Comparison of ENCODE assay signal across 12 cellular contexts in the genomic region with DNA sequence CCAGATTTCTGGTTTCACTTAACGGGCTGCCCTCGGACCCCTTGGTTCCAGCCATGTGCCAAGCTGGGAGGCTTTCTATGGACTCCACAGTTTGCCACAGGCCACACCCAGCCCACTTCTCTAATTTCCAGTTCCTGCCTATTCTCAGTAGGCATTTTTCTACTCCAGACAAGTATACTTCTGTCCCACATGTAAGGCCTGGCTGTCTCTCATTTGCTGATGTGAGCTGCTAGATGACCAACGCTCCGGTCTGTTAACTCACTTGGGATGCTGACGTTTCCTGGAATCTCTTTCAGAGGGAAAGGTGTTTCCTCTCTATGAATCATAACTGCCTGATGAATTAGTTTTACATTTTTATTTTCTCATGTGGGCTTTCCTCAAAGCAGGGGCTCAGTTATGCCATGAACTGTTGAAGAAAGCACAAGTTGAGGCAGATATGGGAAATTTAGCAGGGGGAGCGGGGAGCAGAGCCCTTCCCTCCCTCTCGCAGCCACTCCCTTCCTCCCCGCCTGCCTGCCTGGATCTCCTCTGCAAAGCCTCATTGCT. TPM values are rescaled to one million over a fixed set of nuclear protein-coding genes. Genes with fewer than 3 reads are reported as not detected.
A peak's percentile ranks its signal among the peaks of the same experiment; 100 is the strongest.
DNase-seq lines count a peak whose midpoint lies in the region; ATAC-seq, FAIRE-seq and TF ChIP-seq lines count a peak whose summit lies in the region.
"Had no signal": no experiment of that assay in that cellular context is flagged by ENCODE, and none has a peak within 500 bp of the region (broad histone marks: within the 10 kb centered on the region; RNA-seq: fewer than 3 reads in every experiment).

No MANE protein-coding gene starts in this region.

- TF ChIP-seq RAD21 in A549 (conservative IDR thresholded peaks at IDR 0.05 in 1 of 2, IDR thresholded peaks at IDR 0.05 in 1 of 2), result no peak

- 50% methylated on average over 8 of the region's 8 CpGs for WGBS in A549 (ENCODE audit: missing lambda C conversion rate)
- WGBS in esophagus muscularis mucosa, result 40% methylated on average over 8 of the region's 8 CpGs

- in situ Hi-C loops in Panc1 (cut with HindIII; ENCODE audit: low pct_unique_long_range_greater_than_20kb, low sequenced_read_pairs), result no loop called here

- CTCF ChIA-PET in A549 (lab: Yijun Ruan, JAX), result interaction anchor here (0.8 to 3.2 kb wide), 17 partner anchors 9 to 163 kb away, joined by 3 to 25 read pairs (median 4); partner anchors contain the start of gene DUSP1
- CTCF ChIA-PET in Panc1 (lab: Charles Lee), result interaction anchor here (1.8 kb wide), 1 partner anchor 155 kb away, joined by 4 read pairs; no protein-coding TSS in a partner anchor

- H3K4me1 ChIP-seq in A549, result peaks cover 92% of the 10 kb centered on the region
- H3K4me1 ChIP-seq in Panc1 (ENCODE audit: control insufficient read depth, insufficient read depth, low read length), result peaks cover 95% of the 10 kb centered on the region
- peaks cover 85 to 100% (median 99%) of the 10 kb centered on the region in 4 donors for H3K4me1 ChIP-seq in esophagus muscularis mucosa
- peaks cover 5 to 7% of the 10 kb centered on the region in 2 experiments for H3K4me1 ChIP-seq in neutrophil (ENCODE audit: control insufficient read depth in 1 of 2, insufficient read depth in 1 of 2, low read depth in 1 of 2, low read length in 1 of 2)

- peak overlapping the region; percentile 88 for H3K4me2 ChIP-seq in A549

- DNase-seq in A549 (ENCODE audit: low read depth in 1 of 2, low spot score in 1 of 2) (peak; percentile 52 to 82), Panc1 (ENCODE audit: low read depth, low spot score) (no peak), esophagus muscularis mucosa (ENCODE audit: extremely low spot score) (no peak), GDM1 (lab: John Stamatoyannopoulos, UW) (no peak), GM19240 (ENCODE audit: insufficient read length, low spot score) (no peak)
- DNase-seq: activated CD4-positive, alpha-beta T cell treated with anti-CD3 and anti-CD28 coated beads, Interleukin-2, amount 10 ng/mL, durations not matched to agents 24 days and 14 days; CD4-positive, CD25-positive, alpha-beta regulatory T cell; erythroblast; MM.1S had no signal

- TF ChIP-seq CTCF in A549 (IDR thresholded peaks at IDR 0.05) (no peak), Panc1 (IDR thresholded peaks at IDR 0.05) (no peak), esophagus muscularis mucosa (IDR thresholded peaks at IDR 0.05) (no peak), neutrophil (IDR thresholded peaks at IDR 0.05) (no peak)

- ATAC-seq in A549 (peak; percentile 8 to 37; a peak in 3 of 6 replicates), Panc1 (no peak), HG02884 (IDR thresholded peaks at IDR 0.05; ENCODE audit: unreplicated experiment) (no peak), GM18519 (IDR thresholded peaks at IDR 0.05; ENCODE audit: low FRiP score, unreplicated experiment) (no peak)

- no peaks in the 10 kb centered on the region for H3K9me3 ChIP-seq in A549
- no peaks in the 10 kb centered on the region for H3K9me3 ChIP-seq in Panc1 (ENCODE audit: control insufficient read depth, insufficient read depth, low read depth, low read length)
- no peaks in the 10 kb centered on the region for H3K9me3 ChIP-seq in esophagus muscularis mucosa
- no peaks in the 10 kb centered on the region for H3K9me3 ChIP-seq in neutrophil

- no TSS peak for BruUV-seq in Panc1 (replicated peaks; lab: Mats Ljungman, UMichigan)

- no peaks in the 10 kb centered on the region for H3K27me3 ChIP-seq in Panc1 (ENCODE audit: control insufficient read depth, insufficient read depth, low read length)
- H3K27me3 ChIP-seq in esophagus muscularis mucosa, result no peaks in the 10 kb centered on the region
- H3K27me3 ChIP-seq in neutrophil, result peaks cover 23% of the 10 kb centered on the region

- TF ChIP-seq EP300 in A549 (IDR thresholded peaks at IDR 0.05), result peak in 1 of 2 experiments; percentile 28; a peak in 2 of 5 replicates
- no peak for TF ChIP-seq EP300 in esophagus muscularis mucosa (IDR thresholded peaks at IDR 0.05)

- H3K36me3 ChIP-seq in Panc1 (ENCODE audit: control insufficient read depth, insufficient read depth, low read length) (no peaks in the 10 kb centered on the region), esophagus muscularis mucosa (no peaks in the 10 kb centered on the region), neutrophil (no peaks in the 10 kb centered on the region)

- H3K4me3 ChIP-seq in A549 (no peak overlapping the region), Panc1 (ENCODE audit: low read depth in 2 of 2, low read length in 2 of 2) (peak overlapping the region in 1 of 2 experiments; percentile 1; a peak in 1 of 4 replicates), esophagus muscularis mucosa (peak overlapping the region in 1 of 4 donors; percentile 2), neutrophil (ENCODE audit: low read depth in 1 of 2, low read length in 1 of 2) (no peak overlapping the region)

- peak overlapping the region; percentile 96 to 99 for H3K27ac ChIP-seq in A549
- peak overlapping the region; percentile 98 for H3K27ac ChIP-seq in Panc1 (ENCODE audit: low read length)
- H3K27ac ChIP-seq in esophagus muscularis mucosa (replicated peaks in 1 of 4), result peak overlapping the region; percentile 95 to 97 (median 96)
- peak overlapping the region; percentile 6 for H3K27ac ChIP-seq in neutrophil

- intact Hi-C loops in Panc1 (cut with micrococcal nuclease; ENCODE audit: unreplicated experiment) (no loop called here), esophagus muscularis mucosa (cut with DNase I) (no loop called here)

- POLR2A ChIA-PET in A549 (lab: Yijun Ruan, JAX) (interaction anchor here (0.5 to 6.1 kb wide), 7 partner anchors 28 to 155 kb away, joined by 3 to 61 read pairs (median 4); partner anchors contain the start of gene DUSP1), Panc1 (lab: Charles Lee) (no interaction called here)

- no peak for TF ChIP-seq POLR2A in A549 (IDR thresholded peaks at IDR 0.05; ENCODE audit: low read length)
- TF ChIP-seq POLR2A in esophagus muscularis mucosa (IDR thresholded peaks at IDR 0.05; ENCODE audit: low read depth), result no peak

- no peak for FAIRE-seq in A549 (lab: Jason Lieb, UNC)

TF ChIP-seq in A549, 52 proteins besides CTCF, POLR2A, EP300 and RAD21 (continues in another document):
- TF ChIP-seq SMC3 (IDR thresholded peaks at IDR 0.05) (no peak), ZC3H11A (IDR thresholded peaks at IDR 0.05) (no peak), KDM1A (IDR thresholded peaks at IDR 0.05; ENCODE audit: low read depth) (no peak), HMGXB4 (CRISPR knock-in tag; IDR thresholded peaks at IDR 0.05; ENCODE audit: borderline replicate concordance) (no peak), NPAS2 (CRISPR knock-in tag; IDR thresholded peaks at IDR 0.05; ENCODE audit: borderline replicate concordance) (no peak), MAFK (IDR thresholded peaks at IDR 0.05; ENCODE audit: partially characterized antibody) (no peak), TP53 (CRISPR knock-in tag; IDR thresholded peaks at IDR 0.05) (no peak), SREBF2 (IDR thresholded peaks at IDR 0.05) (no peak), REST (IDR thresholded peaks at IDR 0.05) (no peak), EHMT2 (IDR thresholded peaks at IDR 0.05; ENCODE audit: low read depth) (no peak), RCOR1 (IDR thresholded peaks at IDR 0.05; ENCODE audit: low read depth, low read length) (no peak), KDM5A (IDR thresholded peaks at IDR 0.05) (no peak)

RNA-seq across cellular contexts. Expression of gene ERGIC1, which starts 36.3 kb away (rescaled TPM):
- polyA plus RNA-seq in A549 (2011; rRNA removed), result 176 and 208 TPM in 2 replicates
- 184 and 254 TPM in 2 replicates for polyA plus RNA-seq in A549 (2012; cell fraction: cytosol; rRNA removed)
- 131 and 150 TPM in 2 replicates for polyA plus RNA-seq in A549 (2012; cell fraction: nucleus; rRNA removed)
- 289 to 322 TPM (median 304 TPM) in 3 replicates for polyA plus RNA-seq in A549 (2017; fragmentation: RNase III; extraction: RNeasy Plus Mini Kit Qiagen cat#74134 plus additional on column Dnase treatment)
- polyA minus RNA-seq in A549 (2011; rRNA and poly(A)+ RNA removed), result 418 and 510 TPM in 2 replicates
- 206 TPM for total RNA-seq in Panc1 (2021; ENCODE audit: unreplicated experiment)
- polyA plus RNA-seq in Panc1 (2012; ENCODE audit: insufficient read length), result 419 TPM
- total RNA-seq in esophagus muscularis mucosa, result 100 to 1,000 TPM; 105 to 161 (median 145) TPM

Comparison
In these comparisons a context has a peak if more than half of its experiments do, and no peak if none do; other contexts are left out.
1. ATAC-seq: peak in A549 (2 of 2); none in Panc1 (single experiment), HG02884 (single experiment) and GM18519 (single experiment).
2. DNase-seq: peak in A549 (2 of 2); none in Panc1 (single experiment), esophagus muscularis mucosa (single experiment), GDM1 (single experiment) and GM19240 (single experiment).
3. H3K27ac ChIP-seq: peak in every context shown above with its lines; median percentile 98 in Panc1; 98 in A549; 96 in esophagus muscularis mucosa; 6 in neutrophil.